ENCODE assay signal across 1 cellular context in the genomic region with DNA sequence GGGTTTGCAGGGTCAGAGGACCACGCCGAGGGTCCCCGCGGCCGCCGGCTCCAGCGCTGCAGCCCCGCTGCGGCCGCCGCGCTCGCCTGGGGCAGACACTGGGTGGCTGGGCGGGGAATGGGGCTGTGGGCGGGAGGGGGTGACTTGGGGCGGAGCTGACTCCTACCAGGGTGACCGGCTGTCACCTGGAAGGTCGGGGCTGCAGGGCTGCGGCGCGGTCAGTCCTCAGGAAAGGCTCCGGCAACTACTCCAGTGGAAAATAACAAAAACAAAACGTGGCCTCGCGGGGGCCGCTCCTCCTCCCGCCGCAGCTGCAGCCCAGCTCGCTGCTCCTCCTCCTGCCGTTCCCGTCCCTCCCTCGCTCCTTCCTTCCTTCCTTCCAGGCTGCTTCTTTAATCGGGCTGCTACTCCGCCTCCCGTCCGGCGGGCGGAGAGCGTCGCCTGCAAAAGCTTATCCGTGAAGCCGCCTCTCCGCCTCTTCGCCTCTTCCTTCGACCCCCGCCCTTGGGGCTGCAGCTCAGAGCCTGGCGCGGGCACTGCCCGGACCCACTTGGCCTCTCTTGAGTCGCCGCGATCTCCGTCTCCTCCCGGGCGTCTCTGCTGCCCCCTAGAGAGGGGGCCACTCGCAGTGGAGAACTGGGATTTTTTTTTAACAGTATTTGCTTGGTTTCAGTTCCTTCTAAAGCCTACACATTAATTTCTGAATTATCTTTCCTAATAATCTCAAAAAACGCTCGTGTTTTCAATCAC.
A peak's percentile ranks its signal among the peaks of the same experiment; 100 is the strongest.
TF ChIP-seq lines count a peak whose summit lies in the region.

A gene with protein sequence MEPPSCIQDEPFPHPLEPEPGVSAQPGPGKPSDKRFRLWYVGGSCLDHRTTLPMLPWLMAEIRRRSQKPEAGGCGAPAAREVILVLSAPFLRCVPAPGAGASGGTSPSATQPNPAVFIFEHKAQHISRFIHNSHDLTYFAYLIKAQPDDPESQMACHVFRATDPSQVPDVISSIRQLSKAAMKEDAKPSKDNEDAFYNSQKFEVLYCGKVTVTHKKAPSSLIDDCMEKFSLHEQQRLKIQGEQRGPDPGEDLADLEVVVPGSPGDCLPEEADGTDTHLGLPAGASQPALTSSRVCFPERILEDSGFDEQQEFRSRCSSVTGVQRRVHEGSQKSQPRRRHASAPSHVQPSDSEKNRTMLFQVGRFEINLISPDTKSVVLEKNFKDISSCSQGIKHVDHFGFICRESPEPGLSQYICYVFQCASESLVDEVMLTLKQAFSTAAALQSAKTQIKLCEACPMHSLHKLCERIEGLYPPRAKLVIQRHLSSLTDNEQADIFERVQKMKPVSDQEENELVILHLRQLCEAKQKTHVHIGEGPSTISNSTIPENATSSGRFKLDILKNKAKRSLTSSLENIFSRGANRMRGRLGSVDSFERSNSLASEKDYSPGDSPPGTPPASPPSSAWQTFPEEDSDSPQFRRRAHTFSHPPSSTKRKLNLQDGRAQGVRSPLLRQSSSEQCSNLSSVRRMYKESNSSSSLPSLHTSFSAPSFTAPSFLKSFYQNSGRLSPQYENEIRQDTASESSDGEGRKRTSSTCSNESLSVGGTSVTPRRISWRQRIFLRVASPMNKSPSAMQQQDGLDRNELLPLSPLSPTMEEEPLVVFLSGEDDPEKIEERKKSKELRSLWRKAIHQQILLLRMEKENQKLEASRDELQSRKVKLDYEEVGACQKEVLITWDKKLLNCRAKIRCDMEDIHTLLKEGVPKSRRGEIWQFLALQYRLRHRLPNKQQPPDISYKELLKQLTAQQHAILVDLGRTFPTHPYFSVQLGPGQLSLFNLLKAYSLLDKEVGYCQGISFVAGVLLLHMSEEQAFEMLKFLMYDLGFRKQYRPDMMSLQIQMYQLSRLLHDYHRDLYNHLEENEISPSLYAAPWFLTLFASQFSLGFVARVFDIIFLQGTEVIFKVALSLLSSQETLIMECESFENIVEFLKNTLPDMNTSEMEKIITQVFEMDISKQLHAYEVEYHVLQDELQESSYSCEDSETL (N-terminal part only) (minus strand): TSS at position 100 of the 750 bp plus-strand sequence. CDS start 402 bp downstream, outside the sequence.

TF ChIP-seq in liver, 16 proteins besides CTCF, POLR2A, EP300 and RAD21 (continued from another document):
- peak; percentile 34 to 43 for TF ChIP-seq RXRA (IDR thresholded peaks at IDR 0.05)
- no peak for TF ChIP-seq FOXA2 (IDR thresholded peaks at IDR 0.05)
- TF ChIP-seq HNF4A (conservative IDR thresholded peaks at IDR 0.05) = peak; percentile 18 to 41
